In genomic region chr22:28229566-28230483, GRCh38 we compare ENCODE assay signal across 1 cellular context.
TF ChIP-seq lines count a peak whose summit lies in the region.

No MANE protein-coding gene starts in this region.

TF ChIP-seq in WTC11, 78 proteins besides CTCF, POLR2A, EP300 and RAD21 (continued from another document):
- TF ChIP-seq ARID4B (CRISPR knock-in tag; IDR thresholded peaks at IDR 0.05; ENCODE audit: borderline replicate concordance) (no peak), ZNF121 (CRISPR knock-in tag; IDR thresholded peaks at IDR 0.05) (no peak), CBFB (CRISPR knock-in tag; IDR thresholded peaks at IDR 0.05; ENCODE audit: low read depth) (no peak), FOXK1 (CRISPR knock-in tag; IDR thresholded peaks at IDR 0.05) (no peak)
